11 cellular contexts compared by ENCODE assay signal in the genomic region with DNA sequence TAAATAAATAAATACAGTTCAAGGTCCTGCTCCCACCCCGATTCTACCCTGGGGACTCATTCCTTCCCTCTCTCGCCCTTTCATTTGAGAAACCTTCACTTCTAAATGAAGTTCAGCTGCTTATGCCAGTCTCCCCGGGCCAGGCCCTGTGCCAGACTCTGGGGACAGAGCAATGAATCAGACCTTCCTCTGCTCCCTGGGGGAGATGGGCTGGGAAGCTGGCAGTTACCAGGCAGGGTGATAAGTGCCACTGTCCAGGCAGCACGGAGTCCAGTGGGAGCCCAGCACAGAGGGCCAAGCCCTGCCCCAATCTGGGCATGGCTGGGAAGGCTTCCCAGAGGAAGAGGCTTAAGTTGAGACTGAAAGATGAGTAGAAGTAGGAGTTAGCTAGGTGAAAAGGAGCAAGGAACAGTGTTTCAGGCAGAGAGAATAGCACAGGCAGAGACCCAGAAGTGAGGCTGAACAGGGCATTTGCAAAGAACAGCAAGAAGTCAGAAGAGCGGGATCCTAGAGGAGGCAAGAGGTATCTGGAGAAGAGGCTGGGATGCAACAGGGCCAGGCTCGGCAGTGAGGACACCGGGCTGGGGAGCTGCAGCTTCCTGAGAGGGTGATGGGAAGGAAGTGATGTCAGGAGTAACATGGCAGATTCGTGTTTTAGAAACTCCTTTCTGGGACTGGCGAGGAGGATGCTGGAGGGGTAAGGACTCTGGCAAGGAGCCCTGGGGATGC. TPM values are rescaled to one million over a fixed set of nuclear protein-coding genes. Genes with fewer than 3 reads are reported as not detected.
DNase-seq lines count a peak whose midpoint lies in the region; ATAC-seq and TF ChIP-seq lines count a peak whose summit lies in the region.
"Had no signal": no experiment of that assay in that cellular context is flagged by ENCODE, and none has a peak within 500 bp of the region (broad histone marks: within the 10 kb centered on the region; RNA-seq: fewer than 3 reads in every experiment).

No MANE protein-coding gene starts in this region.

- POLR2A ChIA-PET in activated CD4-positive, alpha-beta T cell treated with anti-CD3 and anti-CD28 coated beads, Interleukin-2, amount 10 ng/mL, durations not matched to agents 7 days and 5 days (lab: Charles Lee): interaction anchor here (0.6 kb wide), 1 partner anchor 1538 kb away, joined by 3 read pairs; a partner anchor contains a TSS

- H3K36me3 ChIP-seq in stomach (no peaks in the 10 kb centered on the region), upper lobe of left lung (no peaks in the 10 kb centered on the region)

- H3K9me3 ChIP-seq in stomach: no peaks in the 10 kb centered on the region
- H3K9me3 ChIP-seq in upper lobe of left lung: no peaks in the 10 kb centered on the region

- H3K27me3 ChIP-seq in stomach (no peaks in the 10 kb centered on the region), upper lobe of left lung (no peaks in the 10 kb centered on the region)

- H3K4me3 Mint-ChIP-seq in activated CD4-positive, alpha-beta T cell treated with anti-CD3 and anti-CD28 coated beads, Interleukin-2, amount 10 ng/mL, durations not matched to agents 7 days and 5 days: no peak overlapping the region
- H3K4me3 Mint-ChIP-seq: effector memory CD8-positive, alpha-beta T cell had no signal

- peak overlapping the region; percentile 82 for H3K27ac Mint-ChIP-seq in activated CD4-positive, alpha-beta T cell treated with anti-CD3 and anti-CD28 coated beads, Interleukin-2, amount 10 ng/mL, durations not matched to agents 7 days and 5 days
- H3K27ac Mint-ChIP-seq: progenitor cell of endocrine pancreas had no signal

- intact Hi-C loops in cardiac septum (cut with DNase I): no loop called here
- intact Hi-C loops in stomach (cut with DNase I; ENCODE audit: low total_unique reads): no loop called here

- TF ChIP-seq CTCF in stomach (IDR thresholded peaks at IDR 0.05) (no peak), upper lobe of left lung (IDR thresholded peaks at IDR 0.05) (no peak)

- H3K4me1 Mint-ChIP-seq in activated CD4-positive, alpha-beta T cell treated with anti-CD3 and anti-CD28 coated beads, Interleukin-2, amount 10 ng/mL, durations not matched to agents 7 days and 5 days: peaks cover 48% of the 10 kb centered on the region

- H3K4me3 ChIP-seq in stomach (no peak overlapping the region), upper lobe of left lung (no peak overlapping the region)

- peaks cover 30 to 67% (median 50%) of the 10 kb centered on the region in 4 donors for H3K4me1 ChIP-seq in stomach
- H3K4me1 ChIP-seq in upper lobe of left lung: peaks cover 8 to 21% (median 14%) of the 10 kb centered on the region in 4 donors

- DNase-seq in activated CD4-positive, alpha-beta T cell treated with anti-CD3 and anti-CD28 coated beads, Interleukin-2, amount 10 ng/mL, durations not matched to agents 7 days and 5 days: no peak
- DNase-seq in activated CD4-positive, alpha-beta T cell treated with anti-CD3 and anti-CD28 coated beads for 4 hours: no peak
- DNase-seq in cardiac septum (ENCODE audit: low spot score) (peak; percentile 84), stomach (no peak), retina (no peak), upper lobe of left lung (no peak), HK-2 (ENCODE audit: unreplicated experiment) (no peak)
- DNase-seq: effector memory CD8-positive, alpha-beta T cell; NCI-H510A had no signal

- ATAC-seq in SK-N-SH treated with all-trans-retinoic acid at 6 μM for 48 hours (peak; percentile 54), upper lobe of left lung (ENCODE audit: low FRiP score in 2 of 2) (no peak)
- ATAC-seq: effector memory CD8-positive, alpha-beta T cell had no signal

- CTCF ChIA-PET in activated CD4-positive, alpha-beta T cell treated with anti-CD3 and anti-CD28 coated beads, Interleukin-2, amount 10 ng/mL, durations not matched to agents 7 days and 5 days (lab: Charles Lee): interaction anchor here (0.8 to 2.5 kb wide), 9 partner anchors 9 to 75 kb away, joined by 3 to 13 read pairs (median 4); no protein-coding TSS in a partner anchor

- TF ChIP-seq POLR2A in stomach (IDR thresholded peaks at IDR 0.05) (no peak), upper lobe of left lung (IDR thresholded peaks at IDR 0.05) (no peak)

- H3K27ac ChIP-seq in stomach: peak overlapping the region in 3 of 5 donors; percentile 32 to 58 (median 52)
- no peak overlapping the region for H3K27ac ChIP-seq in upper lobe of left lung

- WGBS in stomach, 5 donors: 52 to 79% (median 72%) methylated on average over 9 of the region's 9 CpGs
- WGBS in upper lobe of left lung, 2 donors: 56 to 60% methylated on average over 9 of the region's 9 CpGs

- TF ChIP-seq EP300 in stomach (IDR thresholded peaks at IDR 0.05) (no peak), upper lobe of left lung (IDR thresholded peaks at IDR 0.05) (no peak)

- H3K27me3 Mint-ChIP-seq in activated CD4-positive, alpha-beta T cell treated with anti-CD3 and anti-CD28 coated beads, Interleukin-2, amount 10 ng/mL, durations not matched to agents 7 days and 5 days: no peaks in the 10 kb centered on the region

- no peaks in the 10 kb centered on the region for H3K9me3 Mint-ChIP-seq in activated CD4-positive, alpha-beta T cell treated with anti-CD3 and anti-CD28 coated beads, Interleukin-2, amount 10 ng/mL, durations not matched to agents 7 days and 5 days
- H3K9me3 Mint-ChIP-seq: effector memory CD8-positive, alpha-beta T cell had no signal

- no peaks in the 10 kb centered on the region for H3K36me3 Mint-ChIP-seq in activated CD4-positive, alpha-beta T cell treated with anti-CD3 and anti-CD28 coated beads, Interleukin-2, amount 10 ng/mL, durations not matched to agents 7 days and 5 days (ENCODE audit: low read depth)

TF ChIP-seq in SK-N-SH treated with all-trans-retinoic acid at 6 μM for 48 hours, 23 proteins besides CTCF, POLR2A, EP300 and RAD21:
- TF ChIP-seq RARB (CRISPR knock-in tag; IDR thresholded peaks at IDR 0.05) (no peak), TOX (CRISPR knock-in tag; IDR thresholded peaks at IDR 0.05; ENCODE audit: borderline replicate concordance) (no peak), ZFP3 (CRISPR knock-in tag; IDR thresholded peaks at IDR 0.05) (peak; percentile 92), SNAI2 (CRISPR knock-in tag; IDR thresholded peaks at IDR 0.05) (no peak), ZNF70 (CRISPR knock-in tag; IDR thresholded peaks at IDR 0.05) (peak; percentile 49; the same call in 1 of the 2 replicates)

RNA-seq across cellular contexts. Expression of a gene that starts 13.5 kb away (rescaled TPM):
- under 1 TPM; 0.23 to 0.52 TPM for total RNA-seq in activated CD4-positive, alpha-beta T cell treated with anti-CD3 and anti-CD28 coated beads, Interleukin-2, amount 10 ng/mL, durations not matched to agents 7 days and 5 days
- total RNA-seq in cardiac septum (3.6 TPM), stomach (1 to 10 TPM in 2 of 5 donors, under 1 TPM in 2, not detected in 1; 0.55 to 7.6 (median 2.5) TPM), upper lobe of left lung (under 1 TPM in 5 of 6 donors, not detected in 1; 0.44 to 0.89 (median 0.60) TPM)
- polyA plus RNA-seq in stomach: 1 to 10 TPM in 1 of 3 donors, under 1 TPM in 2; 0.31 to 2.2 (median 0.56) TPM

Comparison
In these comparisons a context has a peak if more than half of its experiments do, and no peak if none do; other contexts are left out.
1. H3K27ac ChIP-seq: peak in stomach (3 of 5); none in upper lobe of left lung (0 of 4).